1 cellular context compared by ENCODE assay signal in the genomic region with DNA sequence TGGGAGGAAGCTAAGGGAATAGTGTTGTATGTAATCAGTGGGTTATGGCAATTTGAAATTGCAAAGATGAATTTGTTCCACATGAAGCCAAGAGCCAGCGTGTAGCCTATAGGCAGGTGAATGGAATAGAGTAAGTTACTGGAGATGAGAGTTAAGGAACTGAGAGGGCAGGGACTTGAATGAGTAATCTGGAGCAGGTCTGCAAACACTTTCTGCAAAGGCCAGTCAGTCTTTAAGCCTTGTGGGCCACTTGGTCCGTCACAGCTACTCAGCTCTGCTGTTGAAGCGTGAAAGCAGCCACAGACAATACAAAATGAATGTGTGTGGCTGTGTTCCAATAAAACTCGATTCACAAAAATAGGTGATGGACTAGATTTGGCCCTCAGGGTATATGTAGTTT.
TF ChIP-seq lines count a peak whose summit lies in the region.

No MANE protein-coding gene starts in this region.

TF ChIP-seq in GM12878, 131 proteins besides CTCF, POLR2A, EP300 and RAD21:
- TF ChIP-seq SPI1 (IDR thresholded peaks at IDR 0.05; ENCODE audit: borderline replicate concordance, insufficient read depth, low read depth, low read length) = peak; percentile 32; the same call in 1 of the 2 replicates
- no peak for TF ChIP-seq REST (IDR thresholded peaks at IDR 0.05; ENCODE audit: low read depth, low read length)
- no peak for TF ChIP-seq RCOR1 (conservative IDR thresholded peaks at IDR 0.05; ENCODE audit: low read depth, low read length)
- TF ChIP-seq RUNX3 (IDR thresholded peaks at IDR 0.05; ENCODE audit: low read length) = no peak; the same call in 1 of the 2 replicates
